Comparison of ENCODE assay signal across 8 cellular contexts in the genomic region with DNA sequence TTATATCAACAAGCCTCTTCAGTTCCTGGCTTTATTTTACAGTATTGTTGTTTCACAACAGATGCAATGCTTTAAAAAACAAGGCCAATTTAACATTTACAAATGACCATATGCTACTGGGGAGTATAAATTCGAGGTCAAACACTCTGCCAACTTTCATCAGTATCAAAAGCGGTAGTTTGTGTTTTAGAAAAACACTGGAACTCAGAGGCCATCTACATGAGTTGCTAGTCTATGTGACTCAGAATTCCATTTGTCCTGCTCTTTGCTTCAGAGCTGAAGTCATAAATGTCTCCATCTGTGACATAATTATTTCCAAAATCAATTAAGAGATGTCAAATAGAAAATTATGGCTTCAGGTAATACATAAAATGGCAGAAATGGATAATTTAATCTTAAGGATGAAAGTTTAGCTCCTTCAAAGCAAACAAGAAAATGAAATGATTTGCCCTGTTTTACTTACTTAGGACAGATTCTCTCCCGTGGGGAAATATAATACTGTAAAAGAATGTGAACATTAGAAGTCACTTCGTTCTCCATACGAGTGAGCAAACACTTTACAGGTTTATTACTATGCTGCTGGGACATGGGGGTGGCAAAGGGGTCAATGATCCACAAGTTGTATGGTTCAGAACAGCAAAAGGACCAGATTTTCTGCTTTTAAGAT. TPM values are rescaled to one million over a fixed set of nuclear protein-coding genes. Genes with fewer than 3 reads are reported as not detected.
DNase-seq lines count a peak whose midpoint lies in the region; ATAC-seq and TF ChIP-seq lines count a peak whose summit lies in the region.

No MANE protein-coding gene starts in this region.

- DNase-seq in CD4-positive, alpha-beta memory T cell = no peak
- no peak for DNase-seq in Karpas-422
- DNase-seq in mammary epithelial cell = peak; percentile 33
- no peak for DNase-seq in naive thymus-derived CD4-positive, alpha-beta T cell
- no peak for DNase-seq in GF-D8 (lab: John Stamatoyannopoulos, UW)
- no peak for DNase-seq in putamen (ENCODE audit: low spot score)
- DNase-seq in activated effector memory CD4-positive, alpha-beta T cell treated with anti-CD3 and anti-CD28 coated beads, Interleukin-2, amount 50 U/mL, for 16 hours = no peak

- peaks cover 16% of the 10 kb centered on the region for H4K20me1 ChIP-seq in Karpas-422 (ENCODE audit: insufficient read depth, low read depth, low read length)
- no peaks in the 10 kb centered on the region for H4K20me1 ChIP-seq in mammary epithelial cell (ENCODE audit: insufficient read depth, low read length)

- H3K36me3 ChIP-seq in CD4-positive, alpha-beta memory T cell (ENCODE audit: insufficient read depth, low read length) = no peaks in the 10 kb centered on the region
- no peaks in the 10 kb centered on the region for H3K36me3 ChIP-seq in Karpas-422 (ENCODE audit: insufficient read depth, low read length)
- no peaks in the 10 kb centered on the region for H3K36me3 ChIP-seq in mammary epithelial cell (ENCODE audit: insufficient read depth, low read length)
- H3K36me3 ChIP-seq in naive thymus-derived CD4-positive, alpha-beta T cell (ENCODE audit: control insufficient read depth in 2 of 3, insufficient read depth in 3 of 3, low read length in 3 of 3) = peaks cover 0 to 4% (median 0%) of the 10 kb centered on the region in 3 experiments

- H3K4me1 Mint-ChIP-seq in CD4-positive, alpha-beta memory T cell = peaks cover 47 to 70% (median 58%) of the 10 kb centered on the region in 4 donors
- peaks cover 37 to 68% (median 62%) of the 10 kb centered on the region in 7 donors for H3K4me1 Mint-ChIP-seq in naive thymus-derived CD4-positive, alpha-beta T cell

- no peaks in the 10 kb centered on the region for H3K27me3 ChIP-seq in CD4-positive, alpha-beta memory T cell (ENCODE audit: insufficient read depth, low read length)
- H3K27me3 ChIP-seq in Karpas-422 (ENCODE audit: low read length) = no peaks in the 10 kb centered on the region
- H3K27me3 ChIP-seq in mammary epithelial cell (ENCODE audit: insufficient read depth, low read length) = no peaks in the 10 kb centered on the region
- H3K27me3 ChIP-seq in naive thymus-derived CD4-positive, alpha-beta T cell (ENCODE audit: control insufficient read depth in 2 of 2, insufficient read depth in 2 of 2, low read length in 2 of 2) = no peaks in the 10 kb centered on the region

- no peaks in the 10 kb centered on the region for H3K9me3 ChIP-seq in CD4-positive, alpha-beta memory T cell (ENCODE audit: control insufficient read depth in 1 of 2, low read length in 2 of 2)
- no peaks in the 10 kb centered on the region for H3K9me3 ChIP-seq in Karpas-422 (ENCODE audit: low read length)
- no peaks in the 10 kb centered on the region for H3K9me3 ChIP-seq in mammary epithelial cell (replicated peaks; ENCODE audit: insufficient read depth, low read length)
- no peaks in the 10 kb centered on the region for H3K9me3 ChIP-seq in naive thymus-derived CD4-positive, alpha-beta T cell (ENCODE audit: control insufficient read depth in 2 of 3, low read length in 3 of 3)

- H3K27ac ChIP-seq in CD4-positive, alpha-beta memory T cell (ENCODE audit: low read depth, low read length) = peak overlapping the region; percentile 77
- H3K27ac ChIP-seq in Karpas-422 (ENCODE audit: low read length) (no peak overlapping the region), mammary epithelial cell (ENCODE audit: insufficient read depth, low read depth, low read length) (peak overlapping the region; percentile 93)
- peak overlapping the region; percentile 27 for H3K27ac ChIP-seq in naive thymus-derived CD4-positive, alpha-beta T cell (ENCODE audit: low read depth, low read length)

- H3K79me2 ChIP-seq in Karpas-422 (ENCODE audit: low read length) (peaks cover 78% of the 10 kb centered on the region), mammary epithelial cell (ENCODE audit: insufficient read depth, low read length) (peaks cover 82% of the 10 kb centered on the region)

- peak overlapping the region; percentile 57 for H3K4me2 ChIP-seq in Karpas-422 (ENCODE audit: low read depth, low read length, poor library complexity, severe bottlenecking)
- H3K4me2 ChIP-seq in mammary epithelial cell (ENCODE audit: insufficient read depth, low read depth, low read length) = peak overlapping the region; percentile 90

- WGBS in mammary epithelial cell (ENCODE audit: low coverage, missing lambda C conversion rate) = 0% methylated on average over 5 of the region's 5 CpGs

- H3K9me2 ChIP-seq in Karpas-422 (replicated peaks; ENCODE audit: insufficient read depth, low read length) = no peaks in the 10 kb centered on the region

- H3K9ac ChIP-seq in Karpas-422 (ENCODE audit: low read length) (no peak overlapping the region), mammary epithelial cell (ENCODE audit: insufficient read depth, low read length) (peak overlapping the region; percentile 95)

- intact Hi-C loops in CD4-positive, alpha-beta memory T cell (cut with micrococcal nuclease) = loop anchor here (2.0 to 10.0 kb wide), 3 partner anchors 23 to 1699 kb away; a partner anchor contains a TSS
- intact Hi-C loops in mammary epithelial cell (cut with micrococcal nuclease) = loop anchor here (1.0 to 10.0 kb wide), 3 partner anchors 58 to 1041 kb away; no protein-coding TSS in a partner anchor
- intact Hi-C loops in naive thymus-derived CD4-positive, alpha-beta T cell (cut with micrococcal nuclease) = loop anchor here (2.0 to 10.0 kb wide), 3 partner anchors 23 to 819 kb away; a partner anchor contains a TSS

- no peaks in the 10 kb centered on the region for H3K9me3 Mint-ChIP-seq in CD4-positive, alpha-beta memory T cell
- peaks cover 0 to 1% (median 0%) of the 10 kb centered on the region in 11 donors for H3K9me3 Mint-ChIP-seq in naive thymus-derived CD4-positive, alpha-beta T cell

- dilution Hi-C loops in mammary epithelial cell (cut with HindIII; ENCODE audit: low sequenced_read_pairs) = no loop called here

- no peaks in the 10 kb centered on the region for H3K27me3 Mint-ChIP-seq in CD4-positive, alpha-beta memory T cell
- H3K27me3 Mint-ChIP-seq in naive thymus-derived CD4-positive, alpha-beta T cell = no peaks in the 10 kb centered on the region

- peaks cover 62% of the 10 kb centered on the region for H3K4me1 ChIP-seq in CD4-positive, alpha-beta memory T cell (ENCODE audit: insufficient read depth, low read length)
- H3K4me1 ChIP-seq in Karpas-422 (ENCODE audit: low read length) (peaks cover 64% of the 10 kb centered on the region), mammary epithelial cell (ENCODE audit: insufficient read depth, low read length) (peaks cover 26% of the 10 kb centered on the region)
- peaks cover 40 to 54% of the 10 kb centered on the region in 2 donors for H3K4me1 ChIP-seq in naive thymus-derived CD4-positive, alpha-beta T cell (ENCODE audit: control insufficient read depth in 2 of 2, insufficient read depth in 2 of 2, low read length in 2 of 2)

- H3K4me3 Mint-ChIP-seq in CD4-positive, alpha-beta memory T cell = peak overlapping the region; percentile 47 to 95 (median 64)
- peak overlapping the region; percentile 2 to 97 (median 74) for H3K4me3 Mint-ChIP-seq in naive thymus-derived CD4-positive, alpha-beta T cell

- ATAC-seq in naive thymus-derived CD4-positive, alpha-beta T cell = no peak
- ATAC-seq in GM21737 (IDR thresholded peaks at IDR 0.05; ENCODE audit: unreplicated experiment) = no peak

- in situ Hi-C loops in mammary epithelial cell (cut with MboI; ENCODE audit: low sequenced_read_pairs in 2 of 2) = loop anchor here in 1 of 2 donors (10.0 kb wide), 1 partner anchor 421 kb away; no protein-coding TSS in a partner anchor

- POLR2A ChIA-PET in CD4-positive, alpha-beta memory T cell (lab: Charles Lee; ENCODE audit: partially characterized antibody) = interaction anchor here (2.6 kb wide), 1 partner anchor 40 kb away, joined by 12 read pairs; no protein-coding TSS in a partner anchor
- POLR2A ChIA-PET in naive thymus-derived CD4-positive, alpha-beta T cell (lab: Charles Lee) = interaction anchor here (0.7 to 2.7 kb wide), 4 partner anchors 29 to 163 kb away, joined by 3 to 12 read pairs (median 4); a partner anchor contains a TSS

- peak overlapping the region; percentile 18 to 94 for H3K4me3 ChIP-seq in CD4-positive, alpha-beta memory T cell (ENCODE audit: low read length in 2 of 2)
- H3K4me3 ChIP-seq in Karpas-422 (ENCODE audit: low read length) (no peak overlapping the region), mammary epithelial cell (replicated peaks in 1 of 3; ENCODE audit: insufficient read depth in 1 of 3, low read depth in 2 of 3, low read length in 3 of 3) (peak overlapping the region; percentile 74 to 83 (median 76))
- no peak overlapping the region for H3K4me3 ChIP-seq in naive thymus-derived CD4-positive, alpha-beta T cell (ENCODE audit: low read length)

- CTCF ChIA-PET in CD4-positive, alpha-beta memory T cell (lab: Charles Lee; ENCODE audit: partially characterized antibody) = interaction anchor here (1.9 kb wide), 1 partner anchor 83 kb away, joined by 9 read pairs; no protein-coding TSS in a partner anchor
- CTCF ChIA-PET in mammary epithelial cell (lab: Charles Lee; ENCODE audit: low non-redundant PET) = no interaction called here
- CTCF ChIA-PET in naive thymus-derived CD4-positive, alpha-beta T cell (lab: Charles Lee) = interaction anchor here (5.0 kb wide), 1 partner anchor 41 kb away, joined by 20 read pairs; no protein-coding TSS in a partner anchor

- H3K36me3 Mint-ChIP-seq in CD4-positive, alpha-beta memory T cell = peaks cover 0 to 16% of the 10 kb centered on the region in 2 donors
- H3K36me3 Mint-ChIP-seq in naive thymus-derived CD4-positive, alpha-beta T cell = peaks cover 0 to 12% (median 0%) of the 10 kb centered on the region in 5 donors

- peak overlapping the region; percentile 50 to 94 (median 85) for H3K27ac Mint-ChIP-seq in CD4-positive, alpha-beta memory T cell
- peak overlapping the region in 6 of 9 donors; percentile 12 to 77 (median 40) for H3K27ac Mint-ChIP-seq in naive thymus-derived CD4-positive, alpha-beta T cell

- no peak for TF ChIP-seq CTCF in mammary epithelial cell (conservative IDR thresholded peaks at IDR 0.05 in 1 of 2, IDR thresholded peaks at IDR 0.05 in 1 of 2; ENCODE audit: extremely low read depth in 1 of 2, insufficient read depth in 1 of 2, low read depth in 1 of 2, low read length in 2 of 2)

- no peak overlapping the region for H2AFZ ChIP-seq in Karpas-422 (ENCODE audit: low read length)
- no peak overlapping the region for H2AFZ ChIP-seq in mammary epithelial cell (ENCODE audit: low read depth, low read length)

- BruUV-seq in mammary epithelial cell (replicated peaks; lab: Mats Ljungman, UMichigan) = no TSS peak

RNA-seq across cellular contexts. Expression of a gene that starts 3.7 kb away (rescaled TPM):
- total RNA-seq in CD4-positive, alpha-beta memory T cell = 10 to 100 TPM; 60.9 to 64.8 TPM
- 10 to 100 TPM in 1 of 2 donors, 1 to 10 TPM in 1; 3.5 to 10.5 TPM for polyA plus RNA-seq in CD4-positive, alpha-beta memory T cell
- total RNA-seq in Karpas-422 (2014; rRNA removed; shearing (Covaris generic); ENCODE audit: low replicate concordance) = 28.8 and 43.7 TPM in 2 replicates
- total RNA-seq in mammary epithelial cell = 100 to 1,000 TPM in 1 of 2 donors, 10 to 100 TPM in 1; 79.1 to 102 TPM
- 57.7 TPM for polyA plus RNA-seq in mammary epithelial cell
- 187 TPM for polyA minus RNA-seq in mammary epithelial cell
- 10 to 100 TPM; 47.1 to 68.8 (median 53.7) TPM for total RNA-seq in naive thymus-derived CD4-positive, alpha-beta T cell
- polyA plus RNA-seq in naive thymus-derived CD4-positive, alpha-beta T cell = 1 to 10 TPM; 4.3 to 4.8 TPM

Comparison
In these comparisons a context has a peak if more than half of its experiments do, and no peak if none do; other contexts are left out.
1. H3K4me3 ChIP-seq: peak in CD4-positive, alpha-beta memory T cell (2 of 2) and mammary epithelial cell (3 of 3); none in Karpas-422 (single experiment) and naive thymus-derived CD4-positive, alpha-beta T cell (single experiment).